2 cellular contexts compared by ENCODE assay signal in genomic region chr16:48382131-48382530, GRCh38.
A peak's percentile ranks its signal among the peaks of the same experiment; 100 is the strongest.
TF ChIP-seq lines count a peak whose summit lies in the region.

No MANE protein-coding gene starts in this region.

TF ChIP-seq in GM12878, 131 proteins besides CTCF, POLR2A, EP300 and RAD21:
- TF ChIP-seq ZNF217 (IDR thresholded peaks at IDR 0.05) (no peak), ATF7 (IDR thresholded peaks at IDR 0.05; ENCODE audit: low read depth) (peak; percentile 70), MLLT1 (IDR thresholded peaks at IDR 0.05) (peak; percentile 42; the same call in 1 of the 2 replicates)

TF ChIP-seq in HepG2, 621 proteins besides CTCF, POLR2A, EP300 and RAD21:
- no peak for TF ChIP-seq U2AF1 (optimal IDR thresholded peaks at IDR 0.05; ENCODE audit: low read depth, low read length)
- no peak for TF ChIP-seq ZNF775 (CRISPR knock-in tag; IDR thresholded peaks at IDR 0.05; ENCODE audit: borderline replicate concordance)
- no peak for TF ChIP-seq ZNF276 (CRISPR knock-in tag; IDR thresholded peaks at IDR 0.05; ENCODE audit: low read depth)
- TF ChIP-seq, protein P1, sequence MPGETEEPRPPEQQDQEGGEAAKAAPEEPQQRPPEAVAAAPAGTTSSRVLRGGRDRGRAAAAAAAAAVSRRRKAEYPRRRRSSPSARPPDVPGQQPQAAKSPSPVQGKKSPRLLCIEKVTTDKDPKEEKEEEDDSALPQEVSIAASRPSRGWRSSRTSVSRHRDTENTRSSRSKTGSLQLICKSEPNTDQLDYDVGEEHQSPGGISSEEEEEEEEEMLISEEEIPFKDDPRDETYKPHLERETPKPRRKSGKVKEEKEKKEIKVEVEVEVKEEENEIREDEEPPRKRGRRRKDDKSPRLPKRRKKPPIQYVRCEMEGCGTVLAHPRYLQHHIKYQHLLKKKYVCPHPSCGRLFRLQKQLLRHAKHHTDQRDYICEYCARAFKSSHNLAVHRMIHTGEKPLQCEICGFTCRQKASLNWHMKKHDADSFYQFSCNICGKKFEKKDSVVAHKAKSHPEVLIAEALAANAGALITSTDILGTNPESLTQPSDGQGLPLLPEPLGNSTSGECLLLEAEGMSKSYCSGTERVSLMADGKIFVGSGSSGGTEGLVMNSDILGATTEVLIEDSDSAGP (CRISPR knock-in tag; IDR thresholded peaks at IDR 0.05; ENCODE audit: borderline replicate concordance) = no peak
- no peak for TF ChIP-seq NR3C1 (CRISPR knock-in tag; IDR thresholded peaks at IDR 0.05)
- TF ChIP-seq CREB1 (IDR thresholded peaks at IDR 0.05) = peak; percentile 50; the same call in 1 of the 2 replicates
- TF ChIP-seq CREB1 (CRISPR knock-in tag; IDR thresholded peaks at IDR 0.05) = no peak
- no peak for TF ChIP-seq ZNF562 (CRISPR knock-in tag; IDR thresholded peaks at IDR 0.05; ENCODE audit: borderline replicate concordance)
- TF ChIP-seq CAMTA2 (CRISPR knock-in tag; IDR thresholded peaks at IDR 0.05; ENCODE audit: borderline replicate concordance) = no peak
- TF ChIP-seq ATF7 (IDR thresholded peaks at IDR 0.05) = peak; percentile 75
- no peak for TF ChIP-seq ATF7 (CRISPR knock-in tag; IDR thresholded peaks at IDR 0.05)
- TF ChIP-seq ZNF777 (CRISPR knock-in tag; IDR thresholded peaks at IDR 0.05) = no peak
- no peak for TF ChIP-seq HNRNPUL1 (IDR thresholded peaks at IDR 0.05; ENCODE audit: low read depth, low read length)
- no peak for TF ChIP-seq ATF1 (CRISPR knock-in tag; IDR thresholded peaks at IDR 0.05)
- no peak for TF ChIP-seq KLF15 (CRISPR knock-in tag; IDR thresholded peaks at IDR 0.05; ENCODE audit: borderline replicate concordance)
- no peak for TF ChIP-seq ZNF446 (CRISPR knock-in tag; IDR thresholded peaks at IDR 0.05)
- no peak for TF ChIP-seq PHB2 (IDR thresholded peaks at IDR 0.05; ENCODE audit: partially characterized antibody)
- TF ChIP-seq ZNF121 (CRISPR knock-in tag; IDR thresholded peaks at IDR 0.05) = peak; percentile 91
- no peak for TF ChIP-seq ZNF83 (CRISPR knock-in tag; IDR thresholded peaks at IDR 0.05; ENCODE audit: borderline replicate concordance)
- TF ChIP-seq NCOR1 (IDR thresholded peaks at IDR 0.05; ENCODE audit: borderline replicate concordance, low read length) = no peak
- TF ChIP-seq RBFOX2 (IDR thresholded peaks at IDR 0.05; ENCODE audit: low read depth, low read length) = peak; percentile 48
